Comparison of ENCODE assay signal across 8 cellular contexts in genomic region chrX:39907964-39908616, GRCh38.
DNase-seq lines count a peak whose midpoint lies in the region; ATAC-seq lines count a peak whose summit lies in the region.

No MANE protein-coding gene starts in this region.

- DNase-seq in ELF-1 (ENCODE audit: low read depth, low spot score) (peak; percentile 81), NOMO-1 treated with dmso at 0.1 percent for 144 hours (lab: John Stamatoyannopoulos, UW; ENCODE audit: unreplicated experiment) (peak; percentile 44), fibroblast of the conjunctiva (ENCODE audit: low read depth) (peak; percentile 30), pons (ENCODE audit: low spot score) (peak; percentile 17), NCI-H2196 treated with DMSO at 0.1 percent for 48 hours (lab: John Stamatoyannopoulos, UW; ENCODE audit: unreplicated experiment) (no peak), NCI-H524 treated with DMSO at 0.1 percent for 48 hours (lab: John Stamatoyannopoulos, UW) (no peak), T-helper 9 cell (no peak)

- ATAC-seq in GM18870 (IDR thresholded peaks at IDR 0.05; ENCODE audit: unreplicated experiment): no peak

Comparison
In these comparisons a context has a peak if more than half of its experiments do, and no peak if none do; other contexts are left out.
1. DNase-seq: peak in ELF-1 (single experiment), NOMO-1 treated with dmso at 0.1 percent for 144 hours (single experiment), fibroblast of the conjunctiva (single experiment) and pons (single experiment); none in NCI-H2196 treated with DMSO at 0.1 percent for 48 hours (single experiment), NCI-H524 treated with DMSO at 0.1 percent for 48 hours (single experiment) and T-helper 9 cell (single experiment).